ENCODE assay signal across 8 cellular contexts in the genomic region with DNA sequence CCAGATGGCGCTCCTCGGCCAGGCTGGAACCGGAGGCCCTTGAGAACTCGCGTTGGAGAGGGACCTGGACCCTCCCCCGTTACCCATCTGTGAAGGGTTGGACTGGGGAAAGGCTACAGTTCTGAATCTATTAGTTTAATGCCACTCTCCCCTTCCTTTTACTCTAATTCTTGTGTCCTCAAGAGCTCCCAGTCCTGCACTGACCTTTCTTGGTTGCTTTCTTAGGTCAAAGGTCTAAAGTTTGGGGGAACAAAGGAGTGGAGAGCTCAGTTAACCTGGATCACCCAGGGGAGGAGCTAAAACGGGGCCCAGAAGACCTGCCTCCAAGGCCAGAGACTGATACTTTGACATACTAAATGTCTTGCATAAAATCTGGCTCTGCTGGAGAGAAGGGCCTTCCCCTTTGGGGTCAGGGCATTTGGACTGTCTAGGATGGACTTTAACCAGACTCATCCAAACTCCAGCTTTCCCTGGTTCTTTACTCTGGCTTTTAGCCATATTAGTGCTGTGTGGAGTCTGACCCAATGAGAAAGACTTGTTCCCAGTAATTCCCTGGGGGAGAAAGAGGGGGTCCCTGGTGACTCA. TPM values are rescaled to one million over a fixed set of nuclear protein-coding genes. Genes with fewer than 3 reads are reported as not detected.
DNase-seq lines count a peak whose midpoint lies in the region; ATAC-seq, FAIRE-seq and TF ChIP-seq lines count a peak whose summit lies in the region.

No MANE protein-coding gene starts in this region.

- H3K4me2 ChIP-seq in GM23338 (peak overlapping the region; percentile 73), SU-DHL-6 (ENCODE audit: low read depth, low read length, poor library complexity, severe bottlenecking) (peak overlapping the region; percentile 71)

- H3K4me3 Mint-ChIP-seq in GM23338 = peak overlapping the region; percentile 91

- DNase-seq in GM23338 (ENCODE audit: low spot score) (peak; percentile 98), fibroblast of villous mesenchyme (ENCODE audit: low read depth) (no peak), gastrocnemius medialis (no peak), small intestine (no peak)

- peaks cover 21% of the 10 kb centered on the region for H3K27me3 Mint-ChIP-seq in GM23338 (ENCODE audit: insufficient read depth, low read depth, poor library complexity)

- TF ChIP-seq POLR2A in gastrocnemius medialis (IDR thresholded peaks at IDR 0.05) = no peak

- TF ChIP-seq CTCF in GM23338 (conservative IDR thresholded peaks at IDR 0.05; ENCODE audit: low read depth in 2 of 2) (peak in 1 of 2 experiments; percentile 98; a peak in 2 of 4 replicates), SU-DHL-6 (IDR thresholded peaks at IDR 0.05; ENCODE audit: insufficient read depth, low read length, poor library complexity, severe bottlenecking) (peak; percentile 74), fibroblast of villous mesenchyme (IDR thresholded peaks at IDR 0.05; ENCODE audit: insufficient read depth, low read depth, low read length) (peak; percentile 95), gastrocnemius medialis (IDR thresholded peaks at IDR 0.05 in 4 of 5, conservative IDR thresholded peaks at IDR 0.05 in 1 of 5) (peak; percentile 20 to 98 (median 97))

- H3K27me3 ChIP-seq in GM23338 (ENCODE audit: insufficient read depth) = no peaks in the 10 kb centered on the region
- no peaks in the 10 kb centered on the region for H3K27me3 ChIP-seq in SU-DHL-6 (ENCODE audit: low read length)
- H3K27me3 ChIP-seq in gastrocnemius medialis = no peaks in the 10 kb centered on the region
- H3K27me3 ChIP-seq in small intestine (ENCODE audit: control insufficient read depth in 2 of 2, insufficient read depth in 2 of 2, low read length in 2 of 2) = no peaks in the 10 kb centered on the region

- peak overlapping the region; percentile 67 for H3K27ac ChIP-seq in GM23338 (ENCODE audit: low read depth)
- H3K27ac ChIP-seq in SU-DHL-6 (ENCODE audit: low read depth, low read length) = no peak overlapping the region
- peak overlapping the region; percentile 89 to 100 (median 98) for H3K27ac ChIP-seq in gastrocnemius medialis
- peak overlapping the region in 1 of 2 donors; percentile 99 for H3K27ac ChIP-seq in small intestine (ENCODE audit: low read depth in 1 of 2, low read length in 1 of 2)

- H3K36me3 Mint-ChIP-seq in GM23338 (ENCODE audit: low read depth) = peaks cover 35% of the 10 kb centered on the region

- 0 to 1% (median 1%) methylated on average over 7 of the region's 7 CpGs for WGBS in small intestine, 3 donors

- intact Hi-C loops in gastrocnemius medialis (cut with DNase I; ENCODE audit: low total_unique reads) = loop anchor here (1.0 to 5.0 kb wide), 8 partner anchors 12 to 263 kb away; a partner anchor contains a TSS

- H3F3A ChIP-seq in GM23338 (replicated peaks; ENCODE audit: low read depth) (peaks cover 5% of the 10 kb centered on the region; the same call in 1 of the 2 replicates), SU-DHL-6 (ENCODE audit: insufficient read depth) (no peaks in the 10 kb centered on the region)

- peak overlapping the region; percentile 98; the same call in 1 of the 2 replicates for H3K9ac ChIP-seq in SU-DHL-6 (ENCODE audit: low read length)

- peaks cover 29% of the 10 kb centered on the region for H3K4me1 Mint-ChIP-seq in GM23338

- H3K9me2 ChIP-seq in GM23338 (ENCODE audit: insufficient read depth) (no peaks in the 10 kb centered on the region), SU-DHL-6 (replicated peaks; ENCODE audit: insufficient read depth, low read length) (no peaks in the 10 kb centered on the region)

- peak overlapping the region; percentile 97 for H3K4me3 ChIP-seq in GM23338
- H3K4me3 ChIP-seq in SU-DHL-6 (ENCODE audit: insufficient read depth, low read length, poor library complexity, severe bottlenecking) = no peak overlapping the region
- no peak overlapping the region for H3K4me3 ChIP-seq in fibroblast of villous mesenchyme (ENCODE audit: low read depth, low read length)
- peak overlapping the region in 1 of 4 donors; percentile 94 for H3K4me3 ChIP-seq in gastrocnemius medialis
- H3K4me3 ChIP-seq in small intestine (ENCODE audit: low read depth in 1 of 2, low read length in 2 of 2) = no peak overlapping the region

- H2AFZ ChIP-seq in GM23338 (peak overlapping the region; percentile 80; the same call in 1 of the 2 replicates), SU-DHL-6 (ENCODE audit: low read depth, low read length, severe bottlenecking) (no peak overlapping the region)

- peaks cover 15% of the 10 kb centered on the region; the same call in 1 of the 2 replicates for H4K20me1 ChIP-seq in GM23338 (replicated peaks; ENCODE audit: insufficient read depth)
- no peaks in the 10 kb centered on the region for H4K20me1 ChIP-seq in SU-DHL-6 (ENCODE audit: low read depth, low read length)

- FAIRE-seq in small intestine (lab: Jason Lieb, UNC) = no peak

- H3K4me1 ChIP-seq in GM23338 (ENCODE audit: insufficient read depth) (peaks cover 22% of the 10 kb centered on the region), gastrocnemius medialis (peaks cover 10 to 12% of the 10 kb centered on the region in 2 donors), small intestine (ENCODE audit: control insufficient read depth in 2 of 2, insufficient read depth in 1 of 2, low read depth in 1 of 2, low read length in 1 of 2) (peaks cover 0 to 12% of the 10 kb centered on the region in 2 donors)

- H3K79me2 ChIP-seq in GM23338 (replicated peaks; ENCODE audit: insufficient read depth) = peaks cover 24% of the 10 kb centered on the region
- peaks cover 7% of the 10 kb centered on the region for H3K79me2 ChIP-seq in SU-DHL-6 (ENCODE audit: insufficient read depth, low read length)

- in situ Hi-C loops in gastrocnemius medialis (cut with MboI; ENCODE audit: low sequenced_read_pairs in 4 of 4) = no loop called here

- no peaks in the 10 kb centered on the region for H3K9me3 Mint-ChIP-seq in GM23338

- H3K9me3 ChIP-seq in SU-DHL-6 (ENCODE audit: insufficient read depth, low read length) = no peaks in the 10 kb centered on the region
- no peaks in the 10 kb centered on the region for H3K9me3 ChIP-seq in gastrocnemius medialis
- no peaks in the 10 kb centered on the region for H3K9me3 ChIP-seq in small intestine (ENCODE audit: control insufficient read depth, low read depth)

- peak overlapping the region; percentile 88; the same call in 1 of the 2 replicates for H3K27ac Mint-ChIP-seq in GM23338

- peak; percentile 15 for ATAC-seq in GM23338
- no peak for ATAC-seq in gastrocnemius medialis
- no peak for ATAC-seq in GM18907 (IDR thresholded peaks at IDR 0.05; ENCODE audit: unreplicated experiment)
- ATAC-seq in HG02973 (IDR thresholded peaks at IDR 0.05; ENCODE audit: unreplicated experiment) = no peak
- ATAC-seq in HG03095 (IDR thresholded peaks at IDR 0.05; ENCODE audit: unreplicated experiment) = no peak

- H3K36me3 ChIP-seq in GM23338 (ENCODE audit: insufficient read depth) = peaks cover 31% of the 10 kb centered on the region
- H3K36me3 ChIP-seq in SU-DHL-6 (ENCODE audit: low read length) = no peaks in the 10 kb centered on the region
- H3K36me3 ChIP-seq in gastrocnemius medialis = peaks cover 2 to 32% of the 10 kb centered on the region in 2 donors
- peaks cover 7 to 15% of the 10 kb centered on the region in 2 donors for H3K36me3 ChIP-seq in small intestine (ENCODE audit: control insufficient read depth in 2 of 2, insufficient read depth in 2 of 2, low read length in 2 of 2)

TF ChIP-seq in GM23338, 12 proteins besides CTCF, POLR2A, EP300 and RAD21 (continues in another document):
- no peak for TF ChIP-seq EZH2phosphoT487 (IDR thresholded peaks at IDR 0.05; ENCODE audit: unreplicated experiment)

RNA-seq across cellular contexts. Expression of a gene that starts 0.9 kb away (rescaled TPM):
- total RNA-seq in GM23338 (2014; rRNA removed; shearing (Covaris generic)) = 289 and 292 TPM in 2 replicates
- polyA plus RNA-seq in GM23338 (2016; fragmentation: Nextera tagmentation; extraction: Ambion mirVana) = 280 and 283 TPM in 2 replicates
- 160 and 229 TPM in 2 replicates for total RNA-seq in fibroblast of villous mesenchyme
- 100 to 1,000 TPM; 105 to 181 (median 165) TPM for total RNA-seq in gastrocnemius medialis
- polyA plus RNA-seq in small intestine = 100 to 1,000 TPM; 163 to 233 (median 204) TPM

RNA-seq across cellular contexts. Expression of a gene that starts 12.3 kb away (rescaled TPM):
- total RNA-seq in GM23338 (2014; rRNA removed; shearing (Covaris generic)) = 82.4 and 111 TPM in 2 replicates
- polyA plus RNA-seq in GM23338 (2016; fragmentation: Nextera tagmentation; extraction: Ambion mirVana) = 238 and 270 TPM in 2 replicates
- 150 and 167 TPM in 2 replicates for total RNA-seq in fibroblast of villous mesenchyme
- total RNA-seq in gastrocnemius medialis = 10 to 100 TPM; 15.0 to 40.4 (median 31.5) TPM
- 100 to 1,000 TPM in 1 of 3 donors, 10 to 100 TPM in 2; 34.0 to 204 (median 85.9) TPM for polyA plus RNA-seq in small intestine

RNA-seq across cellular contexts. Expression of a gene that starts 18.5 kb away (rescaled TPM):
- 1.0 and 4.7 TPM in 2 replicates for total RNA-seq in GM23338 (2014; rRNA removed; shearing (Covaris generic))
- polyA plus RNA-seq in GM23338 (2016; fragmentation: Nextera tagmentation; extraction: Ambion mirVana) (3.7 and 3.9 TPM in 2 replicates), small intestine (1 to 10 TPM in 1 of 3 donors, under 1 TPM in 2; 0.67 to 5.9 (median 0.76) TPM)
- total RNA-seq in fibroblast of villous mesenchyme (0.43 and 0.64 TPM in 2 replicates), gastrocnemius medialis (not detected)

RNA-seq across cellular contexts. Expression of a gene that starts 30.0 kb away (rescaled TPM):
- total RNA-seq in GM23338 (2014; rRNA removed; shearing (Covaris generic)) = 51.9 and 53.9 TPM in 2 replicates
- polyA plus RNA-seq in GM23338 (2016; fragmentation: Nextera tagmentation; extraction: Ambion mirVana) (36.9 and 37.7 TPM in 2 replicates), small intestine (10 to 100 TPM; 30.5 to 49.3 (median 31.8) TPM)
- total RNA-seq in fibroblast of villous mesenchyme (71.8 and 79.9 TPM in 2 replicates), gastrocnemius medialis (100 to 1,000 TPM in 2 of 4 donors, 10 to 100 TPM in 2; 82.0 to 132 (median 99.0) TPM)

RNA-seq across cellular contexts. Expression of a gene that starts 35.5 kb away (rescaled TPM):
- total RNA-seq in GM23338 (2014; rRNA removed; shearing (Covaris generic)) = 1.5 and 2.2 TPM in 2 replicates
- 2.0 and 2.1 TPM in 2 replicates for polyA plus RNA-seq in GM23338 (2016; fragmentation: Nextera tagmentation; extraction: Ambion mirVana)
- 1.7 and 1.9 TPM in 2 replicates for total RNA-seq in fibroblast of villous mesenchyme
- 10 to 100 TPM in 1 of 4 donors, 1 to 10 TPM in 3; 1.8 to 12.9 (median 3.8) TPM for total RNA-seq in gastrocnemius medialis
- polyA plus RNA-seq in small intestine = 1 to 10 TPM in 2 of 3 donors, under 1 TPM in 1; 0.89 to 7.8 (median 5.1) TPM
